Comparison of ENCODE assay signal across 26 cellular contexts in genomic region chr6:170444811-170445211, GRCh38.
DNase-seq lines count a peak whose midpoint lies in the region; ATAC-seq and TF ChIP-seq lines count a peak whose summit lies in the region.
"Had no signal": no experiment of that assay in that cellular context is flagged by ENCODE, and none has a peak within 500 bp of the region (broad histone marks: within the 10 kb centered on the region; RNA-seq: fewer than 3 reads in every experiment).

No MANE protein-coding gene starts in this region.

- H3K4me1 ChIP-seq in SK-N-SH (ENCODE audit: control insufficient read depth in 1 of 2, insufficient read depth in 2 of 2, low read depth in 1 of 2, low read length in 1 of 2): peaks cover 8 to 11% of the 10 kb centered on the region in 2 experiments; a peak in 2 of 4 replicates
- no peaks in the 10 kb centered on the region for H3K4me1 ChIP-seq in RWPE2 (ENCODE audit: insufficient read depth, poor library complexity, severe bottlenecking)
- peaks cover 7 to 17% (median 10%) of the 10 kb centered on the region in 3 donors for H3K4me1 ChIP-seq in skeletal muscle tissue (ENCODE audit: control insufficient read depth in 3 of 3, insufficient read depth in 3 of 3, low read length in 3 of 3)
- H3K4me1 ChIP-seq: suprapubic skin had no signal

- no peak for ATAC-seq in SK-N-SH treated with all-trans-retinoic acid at 6 μM for 48 hours
- ATAC-seq in RWPE2 (ENCODE audit: low read depth): peak; percentile 13; the same call in 1 of the 3 replicates
- ATAC-seq in GM21423 (IDR thresholded peaks at IDR 0.05; ENCODE audit: unreplicated experiment): no peak
- ATAC-seq: GM23338; naive thymus-derived CD8-positive, alpha-beta T cell; right cardiac atrium; stimulated activated naive B cell treated with anti-CD40 and anti-IgM and Interleukin-4, amounts not matched to agents 10 μg/mL and 1 μg/mL and 100 μg/mL, for 72 hours had no signal

- POLR2A ChIA-PET in SK-N-SH (lab: Yijun Ruan, JAX): no interaction called here

- no peak for TF ChIP-seq CTCF in SK-N-SH (IDR thresholded peaks at IDR 0.05)
- TF ChIP-seq CTCF in RWPE2 (IDR thresholded peaks at IDR 0.05; ENCODE audit: poor library complexity, severe bottlenecking): no peak

- no peaks in the 10 kb centered on the region for H3K36me3 ChIP-seq in SK-N-SH (replicated peaks in 1 of 2; ENCODE audit: control insufficient read depth in 1 of 2, insufficient read depth in 2 of 2, low read length in 1 of 2)
- H3K36me3 ChIP-seq in RWPE2 (ENCODE audit: low read depth): no peaks in the 10 kb centered on the region
- no peaks in the 10 kb centered on the region for H3K36me3 ChIP-seq in skeletal muscle tissue (ENCODE audit: control insufficient read depth in 3 of 3, insufficient read depth in 3 of 3, low read length in 3 of 3)
- H3K36me3 ChIP-seq: gastrocnemius medialis, suprapubic skin had no signal

- TF ChIP-seq EP300 in SK-N-SH (IDR thresholded peaks at IDR 0.05; ENCODE audit: borderline replicate concordance in 1 of 2, low read depth in 1 of 2, low read length in 1 of 2): no peak

- no peaks in the 10 kb centered on the region for H4K20me1 ChIP-seq in SK-N-SH (ENCODE audit: insufficient read depth)

- DNase-seq in SK-N-SH (peak; percentile 12), RWPE2 (ENCODE audit: low spot score) (no peak), mesenteric fat pad (ENCODE audit: low spot score) (peak; percentile 73), hypothalamus (lab: John Stamatoyannopoulos, UW) (no peak)
- DNase-seq in stimulated activated CD4-positive, alpha-beta T cell treated with anti-CD3 and anti-CD28 coated beads, Interleukin-2, amount 100 ng/mL, for 24 hours: no peak
- DNase-seq: activated CD4-positive, alpha-beta memory T cell treated with anti-CD3 and anti-CD28 coated beads, Interleukin-2, amount 10 ng/mL, durations not matched to agents 7 days and 5 days; activated CD4-positive, alpha-beta T cell treated with anti-CD3 and anti-CD28 coated beads for 1 hour; anterior cingulate cortex; caudate nucleus; DND-41; gastrocnemius medialis; left ventricle myocardium superior; midbrain; naive thymus-derived CD8-positive, alpha-beta T cell; NCI-H1930; stimulated activated CD4-positive, alpha-beta T cell treated with anti-CD3 and anti-CD28 coated beads, Interleukin-4, amount 100 ng/mL, for 4 hours; stimulated activated naive B cell treated with anti-CD40 and anti-IgM and Interleukin-4, amounts not matched to agents 10 μg/mL and 1 μg/mL and 100 μg/mL, for 72 hours; T-helper 2 cell had no signal

- no peak for TF ChIP-seq RAD21 in SK-N-SH (IDR thresholded peaks at IDR 0.05; ENCODE audit: low read length)

- H3K9me3 ChIP-seq in SK-N-SH: no peaks in the 10 kb centered on the region
- no peaks in the 10 kb centered on the region for H3K9me3 ChIP-seq in RWPE2 (ENCODE audit: severe bottlenecking)
- no peaks in the 10 kb centered on the region for H3K9me3 ChIP-seq in skeletal muscle tissue (ENCODE audit: control insufficient read depth in 3 of 3, low read length in 3 of 3)
- H3K9me3 ChIP-seq: gastrocnemius medialis, suprapubic skin had no signal

- WGBS in SK-N-SH (ENCODE audit: low lambda C conversion rate): 74% methylated on average over 9 of the region's 15 CpGs

- no peak overlapping the region for H3K27ac ChIP-seq in SK-N-SH (ENCODE audit: low read depth in 2 of 2, low read length in 1 of 2)
- H3K27ac ChIP-seq in RWPE2 (ENCODE audit: poor library complexity, severe bottlenecking): no peak overlapping the region
- peak overlapping the region; percentile 51 for H3K27ac ChIP-seq in skeletal muscle tissue (ENCODE audit: low read depth, low read length)
- H3K27ac ChIP-seq: 22Rv1, C4-2B, suprapubic skin had no signal

- H3F3A ChIP-seq in SK-N-SH (replicated peaks; ENCODE audit: insufficient read depth): no peaks in the 10 kb centered on the region

- no peaks in the 10 kb centered on the region for H3K9me2 ChIP-seq in SK-N-SH

- no peak overlapping the region for H3K4me3 ChIP-seq in SK-N-SH (ENCODE audit: low read depth in 2 of 2, low read length in 1 of 2)
- H3K4me3 ChIP-seq in RWPE2 (ENCODE audit: severe bottlenecking): no peak overlapping the region
- no peak overlapping the region for H3K4me3 ChIP-seq in skeletal muscle tissue (ENCODE audit: low read length in 3 of 3)
- H3K4me3 ChIP-seq: gastrocnemius medialis, GM23338, suprapubic skin had no signal

- H3K4me2 ChIP-seq in SK-N-SH: no peak overlapping the region
- H3K4me2 ChIP-seq: GM23338 had no signal

- H3K27me3 ChIP-seq in SK-N-SH (ENCODE audit: insufficient read depth) (no peaks in the 10 kb centered on the region), RWPE2 (ENCODE audit: insufficient read depth, poor library complexity, severe bottlenecking) (no peaks in the 10 kb centered on the region), skeletal muscle tissue (ENCODE audit: control insufficient read depth in 3 of 3, insufficient read depth in 3 of 3, low read length in 3 of 3) (no peaks in the 10 kb centered on the region)
- H3K27me3 ChIP-seq: gastrocnemius medialis had no signal

- H3K9ac ChIP-seq in SK-N-SH (no peak overlapping the region), skeletal muscle tissue (ENCODE audit: low read depth in 1 of 3, low read length in 3 of 3) (peak overlapping the region in 2 of 3 donors; percentile 33 to 40)

- no peak overlapping the region for H2AFZ ChIP-seq in SK-N-SH (ENCODE audit: low read depth)
- H2AFZ ChIP-seq: GM23338 had no signal

- CTCF ChIA-PET in SK-N-SH (lab: Yijun Ruan, JAX): no interaction called here

- no peaks in the 10 kb centered on the region for H3K79me2 ChIP-seq in SK-N-SH (ENCODE audit: insufficient read depth)

TF ChIP-seq in SK-N-SH, 30 proteins besides CTCF, POLR2A, EP300 and RAD21:
- TF ChIP-seq, protein P1, sequence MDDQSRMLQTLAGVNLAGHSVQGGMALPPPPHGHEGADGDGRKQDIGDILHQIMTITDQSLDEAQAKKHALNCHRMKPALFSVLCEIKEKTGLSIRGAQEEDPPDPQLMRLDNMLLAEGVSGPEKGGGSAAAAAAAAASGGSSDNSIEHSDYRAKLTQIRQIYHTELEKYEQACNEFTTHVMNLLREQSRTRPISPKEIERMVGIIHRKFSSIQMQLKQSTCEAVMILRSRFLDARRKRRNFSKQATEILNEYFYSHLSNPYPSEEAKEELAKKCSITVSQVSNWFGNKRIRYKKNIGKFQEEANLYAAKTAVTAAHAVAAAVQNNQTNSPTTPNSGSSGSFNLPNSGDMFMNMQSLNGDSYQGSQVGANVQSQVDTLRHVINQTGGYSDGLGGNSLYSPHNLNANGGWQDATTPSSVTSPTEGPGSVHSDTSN (IDR thresholded peaks at IDR 0.05): no peak
- no peak for TF ChIP-seq NFIC (IDR thresholded peaks at IDR 0.05; ENCODE audit: borderline replicate concordance)
TF ChIP-seq in SK-N-SH: peak in this region for 0.

TF ChIP-seq in SK-N-SH treated with all-trans-retinoic acid at 6 μM for 48 hours, 23 proteins besides CTCF, POLR2A, EP300 and RAD21:
- TF ChIP-seq, protein P2, sequence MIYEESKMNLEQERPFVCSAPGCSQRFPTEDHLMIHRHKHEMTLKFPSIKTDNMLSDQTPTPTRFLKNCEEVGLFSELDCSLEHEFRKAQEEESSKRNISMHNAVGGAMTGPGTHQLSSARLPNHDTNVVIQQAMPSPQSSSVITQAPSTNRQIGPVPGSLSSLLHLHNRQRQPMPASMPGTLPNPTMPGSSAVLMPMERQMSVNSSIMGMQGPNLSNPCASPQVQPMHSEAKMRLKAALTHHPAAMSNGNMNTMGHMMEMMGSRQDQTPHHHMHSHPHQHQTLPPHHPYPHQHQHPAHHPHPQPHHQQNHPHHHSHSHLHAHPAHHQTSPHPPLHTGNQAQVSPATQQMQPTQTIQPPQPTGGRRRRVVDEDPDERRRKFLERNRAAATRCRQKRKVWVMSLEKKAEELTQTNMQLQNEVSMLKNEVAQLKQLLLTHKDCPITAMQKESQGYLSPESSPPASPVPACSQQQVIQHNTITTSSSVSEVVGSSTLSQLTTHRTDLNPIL (CRISPR knock-in tag; IDR thresholded peaks at IDR 0.05; ENCODE audit: low read depth): no peak
- no peak for TF ChIP-seq RARB (CRISPR knock-in tag; IDR thresholded peaks at IDR 0.05)
- TF ChIP-seq TCF4 (CRISPR knock-in tag; IDR thresholded peaks at IDR 0.05; ENCODE audit: borderline replicate concordance): no peak
- no peak for TF ChIP-seq OSR1 (CRISPR knock-in tag; IDR thresholded peaks at IDR 0.05)
- no peak for TF ChIP-seq ZC3H10 (CRISPR knock-in tag; IDR thresholded peaks at IDR 0.05)
- no peak for TF ChIP-seq PATZ1 (CRISPR knock-in tag; IDR thresholded peaks at IDR 0.05; ENCODE audit: borderline replicate concordance)
- TF ChIP-seq ZNF8 (CRISPR knock-in tag; IDR thresholded peaks at IDR 0.05): no peak
- TF ChIP-seq CSDC2 (CRISPR knock-in tag; IDR thresholded peaks at IDR 0.05): no peak
- no peak for TF ChIP-seq ZFP3 (CRISPR knock-in tag; IDR thresholded peaks at IDR 0.05)
- TF ChIP-seq BACH2 (CRISPR knock-in tag; IDR thresholded peaks at IDR 0.05; ENCODE audit: borderline replicate concordance): no peak
- no peak for TF ChIP-seq TOX (CRISPR knock-in tag; IDR thresholded peaks at IDR 0.05; ENCODE audit: borderline replicate concordance)
- no peak for TF ChIP-seq ARNTL (CRISPR knock-in tag; IDR thresholded peaks at IDR 0.05; ENCODE audit: borderline replicate concordance, low read depth)
- no peak for TF ChIP-seq ESRRG (CRISPR knock-in tag; IDR thresholded peaks at IDR 0.05)
- no peak for TF ChIP-seq GLIS3 (CRISPR knock-in tag; IDR thresholded peaks at IDR 0.05)
- no peak for TF ChIP-seq ISL1 (CRISPR knock-in tag; IDR thresholded peaks at IDR 0.05)
- TF ChIP-seq ZNF70 (CRISPR knock-in tag; IDR thresholded peaks at IDR 0.05): no peak
- TF ChIP-seq SNAI2 (CRISPR knock-in tag; IDR thresholded peaks at IDR 0.05): no peak

Comparison
In these comparisons a context has a peak if more than half of its experiments do, and no peak if none do; other contexts are left out.
1. DNase-seq: peak in SK-N-SH (single experiment) and mesenteric fat pad (single experiment); none in RWPE2 (single experiment), stimulated activated CD4-positive, alpha-beta T cell treated with anti-CD3 and anti-CD28 coated beads, Interleukin-2, amount 100 ng/mL, for 24 hours (0 of 2) and hypothalamus (0 of 51).